17 cellular contexts compared by ENCODE assay signal in genomic region chr6:129368076-129368475, GRCh38.
"Had no signal": no experiment of that assay in that cellular context is flagged by ENCODE, and none has a peak within 500 bp of the region (broad histone marks: within the 10 kb centered on the region; RNA-seq: fewer than 3 reads in every experiment).

No MANE protein-coding gene starts in this region.

- H3K4me3 Mint-ChIP-seq: activated naive CD4-positive, alpha-beta T cell treated with anti-CD3 and anti-CD28 coated beads, Interleukin-2, amount 50 U/mL, for 24 hours; activated T-cell treated with anti-CD3 and anti-CD28 coated beads, Interleukin-2, amount 50 U/mL, for 72 hours; memory B cell; nephron; stimulated activated naive CD8-positive, alpha-beta T cell treated with anti-CD3 and anti-CD28 coated beads, Interleukin-15, Interleukin-2, amounts not matched to agents 100 ng/mL and 50 ng/mL, for 24 hours had no signal

- H3K4me1 ChIP-seq: ascending aorta, left lung, uterus had no signal

- H3K27ac Mint-ChIP-seq: activated T-cell treated with anti-CD3 and anti-CD28 coated beads, Interleukin-2, amount 50 U/mL, for 72 hours; memory B cell; nephron; stimulated activated naive CD8-positive, alpha-beta T cell treated with anti-CD3 and anti-CD28 coated beads, Interleukin-15, Interleukin-2, amounts not matched to agents 100 ng/mL and 50 ng/mL, for 24 hours had no signal

- H3K27ac ChIP-seq: ascending aorta, left lung, transverse colon, uterus had no signal

- H3K9me3 Mint-ChIP-seq: activated naive CD4-positive, alpha-beta T cell treated with anti-CD3 and anti-CD28 coated beads, Interleukin-2, amount 50 U/mL, for 24 hours; activated T-cell treated with anti-CD3 and anti-CD28 coated beads, Interleukin-2, amount 50 U/mL, for 72 hours; memory B cell; nephron; stimulated activated naive CD8-positive, alpha-beta T cell treated with anti-CD3 and anti-CD28 coated beads, Interleukin-15, Interleukin-2, amounts not matched to agents 100 ng/mL and 50 ng/mL, for 24 hours had no signal

- H3K36me3 Mint-ChIP-seq: activated naive CD4-positive, alpha-beta T cell treated with anti-CD3 and anti-CD28 coated beads, Interleukin-2, amount 50 U/mL, for 24 hours; memory B cell had no signal

- H3K9me3 ChIP-seq: ascending aorta, left lung, mucosa of descending colon, transverse colon, uterus had no signal

- H3K4me3 ChIP-seq: ascending aorta, coronary artery, left lung, mucosa of descending colon, transverse colon, uterus had no signal

- H3K27me3 Mint-ChIP-seq: activated naive CD4-positive, alpha-beta T cell treated with anti-CD3 and anti-CD28 coated beads, Interleukin-2, amount 50 U/mL, for 24 hours had no signal

- H3K36me3 ChIP-seq: ascending aorta, left lung, transverse colon, uterus had no signal

- ATAC-seq: activated T-cell treated with anti-CD3 and anti-CD28 coated beads, Interleukin-2, amount 50 U/mL, for 72 hours; left lung; mucosa of descending colon had no signal

- DNase-seq: activated CD4-positive, alpha-beta T cell treated with anti-CD3 and anti-CD28 coated beads, Interleukin-2, amount 50 U/mL, for 4 hours; activated CD4-positive, CD25-positive, alpha-beta regulatory T cell treated with anti-CD3 and anti-CD28 coated beads, Interleukin-2, amount 50 U/mL, for 72 hours; activated effector memory CD4-positive, alpha-beta T cell treated with anti-CD3 and anti-CD28 coated beads, Interleukin-2, amount 50 U/mL, for 16 hours; activated T-cell treated with anti-CD3 and anti-CD28 coated beads, Interleukin-2, amount 50 U/mL, for 72 hours; left lung; mucosa of descending colon; nucleus accumbens; T-helper 1 cell; T1000; transverse colon; uterus had no signal

- H3K27me3 ChIP-seq: ascending aorta, left lung, transverse colon, uterus had no signal

- H3K4me1 Mint-ChIP-seq: memory B cell had no signal
